8 cellular contexts compared by ENCODE assay signal in genomic region chr9:33924978-33925797, GRCh38.
DNase-seq lines count a peak whose midpoint lies in the region; ATAC-seq, FAIRE-seq and TF ChIP-seq lines count a peak whose summit lies in the region.

No MANE protein-coding gene starts in this region.

- no peak for TF ChIP-seq POLR2A in IMR-90 (IDR thresholded peaks at IDR 0.05; ENCODE audit: low read depth, low read length)

- H3K4ac ChIP-seq in IMR-90 (ENCODE audit: low read depth, low read length): no peak overlapping the region

- POLR2A ChIA-PET in IMR-90 (lab: Charles Lee; ENCODE audit: unreplicated experiment) (no interaction called here), WTC11 (lab: Charles Lee) (no interaction called here)

- no peak overlapping the region for H2BK120ac ChIP-seq in IMR-90 (ENCODE audit: low read depth, low read length)

- peaks cover 70% of the 10 kb centered on the region for H3K36me3 ChIP-seq in IMR-90 (ENCODE audit: control insufficient read depth, insufficient read depth, low read length)

- H2BK5ac ChIP-seq in IMR-90 (ENCODE audit: low read depth, low read length, poor library complexity, severe bottlenecking): no peak overlapping the region

- TF ChIP-seq RAD21 in IMR-90 (IDR thresholded peaks at IDR 0.05; ENCODE audit: low read length): peak; percentile 60

- no peak overlapping the region for H2BK15ac ChIP-seq in IMR-90 (ENCODE audit: low read depth, low read length)

- H3K4me1 Mint-ChIP-seq in WTC11: peaks cover 8% of the 10 kb centered on the region

- no peak overlapping the region for H4K5ac ChIP-seq in IMR-90 (ENCODE audit: low read depth, low read length)

- no peak overlapping the region for H3K9ac ChIP-seq in IMR-90 (ENCODE audit: low read depth, low read length)

- H2BK20ac ChIP-seq in IMR-90 (ENCODE audit: low read depth, low read length): no peak overlapping the region

- H3K27me3 ChIP-seq in IMR-90 (ENCODE audit: control insufficient read depth, insufficient read depth, low read length): no peaks in the 10 kb centered on the region

- no peaks in the 10 kb centered on the region for H3K4me1 ChIP-seq in IMR-90 (ENCODE audit: control insufficient read depth, insufficient read depth, low read length)

- no peak overlapping the region for H4K8ac ChIP-seq in IMR-90 (ENCODE audit: low read depth in 2 of 2, low read length in 2 of 2)

- H3K14ac ChIP-seq in IMR-90 (replicated peaks; ENCODE audit: low read depth, low read length): no peak overlapping the region

- no peaks in the 10 kb centered on the region for H3K9me3 ChIP-seq in IMR-90 (ENCODE audit: control insufficient read depth, insufficient read depth, low read length)

- in situ Hi-C loops in IMR-90 (cut with MboI; ENCODE audit: low sequenced_read_pairs): no loop called here

- H4K91ac ChIP-seq in IMR-90 (ENCODE audit: insufficient read depth, low read depth, low read length): no peak overlapping the region

- peaks cover 46% of the 10 kb centered on the region for H3K36me3 Mint-ChIP-seq in WTC11

- H3K79me1 ChIP-seq in IMR-90 (ENCODE audit: low read depth in 1 of 2, low read length in 2 of 2): peaks cover 23 to 51% of the 10 kb centered on the region in 2 experiments

- H3K27me3 Mint-ChIP-seq in WTC11 (ENCODE audit: low read depth): no peaks in the 10 kb centered on the region

- intact Hi-C loops in IMR-90 (cut with micrococcal nuclease): loop anchor here (1.0 to 10.0 kb wide), 6 partner anchors 98 to 452 kb away; partner anchors contain the start of genes MYORG and UBE2R2

- H3K27ac Mint-ChIP-seq in WTC11: peak overlapping the region; percentile 90

- DNase-seq in NCI-H2196 (lab: John Stamatoyannopoulos, UW; ENCODE audit: unreplicated experiment) (peak; percentile 39), NCI-H2196 treated with DMSO at 0.1 percent for 48 hours (lab: John Stamatoyannopoulos, UW; ENCODE audit: unreplicated experiment) (no peak), IMR-90 (peak; percentile 54), WTC11 (ENCODE audit: low spot score) (peak; percentile 69), frontal cortex (ENCODE audit: low spot score in 2 of 2) (peak; percentile 35 to 73), nucleus accumbens (lab: John Stamatoyannopoulos, UW) (peak in 45 of 56 donors; percentile 4 to 81 (median 37))

- 65% methylated on average over 7 of the region's 17 CpGs; no CpG with 5 or more reads in 1 of the 2 experiments for WGBS in IMR-90 (ENCODE audit: extremely low coverage in 2 of 2, insufficient read length in 1 of 2), 2 experiments

- no peak overlapping the region for H3K23ac ChIP-seq in IMR-90 (ENCODE audit: low read depth, low read length)

- FAIRE-seq in frontal cortex (lab: Jason Lieb, UNC): no peak

- H3K4me3 Mint-ChIP-seq in WTC11: no peak overlapping the region

- no peak overlapping the region for H3K18ac ChIP-seq in IMR-90 (ENCODE audit: low read depth, low read length)

- H3K9me1 ChIP-seq in IMR-90 (ENCODE audit: insufficient read depth, low read length): no peaks in the 10 kb centered on the region

- CTCF ChIA-PET in IMR-90 (lab: Yijun Ruan, JAX): interaction anchor here (0.8 to 2.6 kb wide), 3 partner anchors 75 to 149 kb away, joined by 3 to 9 read pairs (median 3); no protein-coding TSS in a partner anchor
- CTCF ChIA-PET in WTC11 (lab: Charles Lee): interaction anchor here (0.5 to 4.2 kb wide), 31 partner anchors 9 to 579 kb away, joined by 3 to 29 read pairs (median 4); partner anchors contain the start of genes MYORG, PRSS3 and UBE2R2

- no peak overlapping the region for H2AK5ac ChIP-seq in IMR-90 (ENCODE audit: low read depth, low read length)

- peak; percentile 80 for ATAC-seq in IMR-90 (ENCODE audit: low read depth)
- peak; percentile 61 for ATAC-seq in WTC11
- ATAC-seq in GM18873 (IDR thresholded peaks at IDR 0.05; ENCODE audit: low FRiP score, unreplicated experiment): no peak
- no peak for ATAC-seq in GM21723 (IDR thresholded peaks at IDR 0.05; ENCODE audit: unreplicated experiment)

- peak; percentile 65 for TF ChIP-seq CTCF in IMR-90 (conservative IDR thresholded peaks at IDR 0.05; ENCODE audit: low read depth, low read length)
- peak; percentile 36; the same call in 1 of the 2 replicates for TF ChIP-seq CTCF in WTC11 (IDR thresholded peaks at IDR 0.05)

- BruUV-seq in IMR-90 (replicated peaks; lab: Mats Ljungman, UMichigan): no TSS peak

- no peak overlapping the region for H3K4me2 ChIP-seq in IMR-90 (ENCODE audit: low read depth, low read length)

- no peak overlapping the region for H3K56ac ChIP-seq in IMR-90 (ENCODE audit: extremely low read depth, insufficient read depth, low read length)

- no peak overlapping the region for H3K27ac ChIP-seq in IMR-90 (ENCODE audit: insufficient read depth, low read length)

- 0 out of 2 replicates have a peak, but pooled peaks cover 7% of the 10 kb centered on the region for H4K20me1 ChIP-seq in IMR-90 (ENCODE audit: insufficient read depth, low read length)

- dilution Hi-C loops in IMR-90 (cut with HindIII; ENCODE audit: low sequenced_read_pairs, unreplicated experiment): no loop called here

- H3K4me3 ChIP-seq in IMR-90 (ENCODE audit: insufficient read depth, low read depth, low read length): no peak overlapping the region

- no peaks in the 10 kb centered on the region for H3K9me3 Mint-ChIP-seq in WTC11

- H2AFZ ChIP-seq in IMR-90 (replicated peaks; ENCODE audit: low read length, poor library complexity): peak overlapping the region; percentile 8

- H2AK9ac ChIP-seq in IMR-90 (replicated peaks; ENCODE audit: low read depth, low read length, poor library complexity): no peak overlapping the region

TF ChIP-seq in IMR-90, 13 proteins besides CTCF, POLR2A, EP300 and RAD21:
- TF ChIP-seq RCOR1 (IDR thresholded peaks at IDR 0.05; ENCODE audit: insufficient replicate concordance, low read length) (no peak), MAZ (IDR thresholded peaks at IDR 0.05; ENCODE audit: borderline replicate concordance, low read depth, low read length) (no peak), USF2 (IDR thresholded peaks at IDR 0.05; ENCODE audit: low read depth, low read length) (no peak), BHLHE40 (IDR thresholded peaks at IDR 0.05; ENCODE audit: low read depth, low read length) (no peak), RFX5 (IDR thresholded peaks at IDR 0.05; ENCODE audit: low read depth, low read length) (no peak), MXI1 (IDR thresholded peaks at IDR 0.05; ENCODE audit: borderline replicate concordance, low read depth, low read length) (no peak), SMC3 (IDR thresholded peaks at IDR 0.05; ENCODE audit: low read depth, low read length) (peak; percentile 62), MAFK (IDR thresholded peaks at IDR 0.05; ENCODE audit: low read depth, low read length) (no peak), NFE2L2 (IDR thresholded peaks at IDR 0.05; ENCODE audit: low read depth, low read length) (no peak)

TF ChIP-seq in WTC11, 78 proteins besides CTCF, POLR2A, EP300 and RAD21 (continues in another document):
- TF ChIP-seq ARID4B (CRISPR knock-in tag; IDR thresholded peaks at IDR 0.05; ENCODE audit: borderline replicate concordance) (no peak), GTF2I (CRISPR knock-in tag; conservative IDR thresholded peaks at IDR 0.05) (no peak)

Comparison
In these comparisons a context has a peak if more than half of its experiments do, and no peak if none do; other contexts are left out.
1. ATAC-seq: peak in IMR-90 (single experiment) and WTC11 (single experiment); none in GM18873 (single experiment) and GM21723 (single experiment).